Comparison of ENCODE assay signal across 17 cellular contexts in the genomic region with DNA sequence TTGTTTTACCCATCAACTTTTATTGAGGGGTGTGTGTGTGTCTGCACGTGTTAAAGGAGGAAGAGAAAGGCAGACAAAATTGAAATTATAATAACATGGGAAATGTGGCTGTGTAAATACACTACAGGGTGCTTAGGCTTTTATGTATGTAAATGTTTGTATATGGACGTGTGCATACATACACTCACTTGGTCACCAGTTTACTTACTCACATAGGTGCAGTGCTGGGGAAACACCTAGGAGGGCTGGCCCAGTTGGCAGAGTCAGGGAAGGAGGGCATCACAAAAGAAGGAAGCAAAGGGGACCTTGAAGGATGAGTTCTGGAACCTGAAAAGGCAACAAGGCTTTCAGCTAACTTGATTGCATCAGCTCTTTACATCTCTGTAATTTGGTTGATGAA.
"Had no signal": no experiment of that assay in that cellular context is flagged by ENCODE, and none has a peak within 500 bp of the region (broad histone marks: within the 10 kb centered on the region; RNA-seq: fewer than 3 reads in every experiment).

No MANE protein-coding gene starts in this region.

- H3K27me3 Mint-ChIP-seq: effector memory CD8-positive, alpha-beta T cell; naive thymus-derived CD4-positive, alpha-beta T cell; stimulated activated naive B cell treated with anti-CD40 and anti-IgM and Interleukin-4, amounts not matched to agents 10 μg/mL and 1 μg/mL and 100 μg/mL, for 72 hours; type B pancreatic cell had no signal

- H3K9me3 ChIP-seq: gastrocnemius medialis, neutrophil, psoas muscle, right lobe of liver had no signal

- DNase-seq: central memory CD4-positive, alpha-beta T cell; effector memory CD8-positive, alpha-beta T cell; erythroblast; gastrocnemius medialis; left ventricle myocardium superior; mesendoderm; naive thymus-derived CD4-positive, alpha-beta T cell; psoas muscle; retina; right lobe of liver; stimulated activated CD4-positive, alpha-beta T cell treated with anti-CD3 and anti-CD28 coated beads, Interleukin-4, amount 100 ng/mL, for 24 hours; stimulated activated naive B cell treated with anti-CD40 and anti-IgM and Interleukin-4, amounts not matched to agents 10 μg/mL and 1 μg/mL and 100 μg/mL, for 72 hours had no signal

- H3K27me3 ChIP-seq: gastrocnemius medialis, neutrophil, right lobe of liver had no signal

- FAIRE-seq: keratinocyte, urothelium cell line had no signal

- H3K4me3 Mint-ChIP-seq: effector memory CD8-positive, alpha-beta T cell; naive thymus-derived CD4-positive, alpha-beta T cell; stimulated activated naive B cell treated with anti-CD40 and anti-IgM and Interleukin-4, amounts not matched to agents 10 μg/mL and 1 μg/mL and 100 μg/mL, for 72 hours; type B pancreatic cell had no signal

- H3K9me3 Mint-ChIP-seq: effector memory CD8-positive, alpha-beta T cell; stimulated activated naive B cell treated with anti-CD40 and anti-IgM and Interleukin-4, amounts not matched to agents 10 μg/mL and 1 μg/mL and 100 μg/mL, for 72 hours; type B pancreatic cell had no signal

- ATAC-seq: effector memory CD8-positive, alpha-beta T cell; gastrocnemius medialis; left ventricle myocardium superior; naive thymus-derived CD4-positive, alpha-beta T cell; psoas muscle; right lobe of liver; stimulated activated naive B cell treated with anti-CD40 and anti-IgM and Interleukin-4, amounts not matched to agents 10 μg/mL and 1 μg/mL and 100 μg/mL, for 72 hours had no signal

- H3K27ac Mint-ChIP-seq: effector memory CD8-positive, alpha-beta T cell; naive thymus-derived CD4-positive, alpha-beta T cell; stimulated activated naive B cell treated with anti-CD40 and anti-IgM and Interleukin-4, amounts not matched to agents 10 μg/mL and 1 μg/mL and 100 μg/mL, for 72 hours; type B pancreatic cell had no signal

- H3K4me1 Mint-ChIP-seq: stimulated activated naive B cell treated with anti-CD40 and anti-IgM and Interleukin-4, amounts not matched to agents 10 μg/mL and 1 μg/mL and 100 μg/mL, for 72 hours had no signal

- H3K4me3 ChIP-seq: gastrocnemius medialis, lung, psoas muscle, right lobe of liver had no signal

- H3K27ac ChIP-seq: gastrocnemius medialis, neutrophil, psoas muscle, right lobe of liver had no signal

- H3K4me1 ChIP-seq: gastrocnemius medialis, psoas muscle, right lobe of liver had no signal
